ENCODE assay signal across 1 cellular context in genomic region chr10:5976689-5977470, GRCh38.
TF ChIP-seq lines count a peak whose summit lies in the region.

No MANE protein-coding gene starts in this region.

TF ChIP-seq in WTC11, 78 proteins besides CTCF, POLR2A, EP300 and RAD21 (continued from another document):
- TF ChIP-seq STAT6 (CRISPR knock-in tag; conservative IDR thresholded peaks at IDR 0.05; ENCODE audit: low read depth) (no peak), ZSCAN18 (CRISPR knock-in tag; IDR thresholded peaks at IDR 0.05) (no peak), E2F1 (CRISPR knock-in tag; IDR thresholded peaks at IDR 0.05) (peak; percentile 12; the same call in 1 of the 2 replicates), USF2 (CRISPR knock-in tag; IDR thresholded peaks at IDR 0.05) (peak; percentile 55), ZNF396 (CRISPR knock-in tag; IDR thresholded peaks at IDR 0.05; ENCODE audit: borderline replicate concordance) (no peak), TEAD1 (CRISPR knock-in tag; IDR thresholded peaks at IDR 0.05) (peak; percentile 68; the same call in 1 of the 2 replicates), E2F5 (CRISPR knock-in tag; IDR thresholded peaks at IDR 0.05) (0 out of 2 replicates have a peak, but pooled peaks have one; percentile 57), FOXP4 (CRISPR knock-in tag; IDR thresholded peaks at IDR 0.05) (peak; percentile 80), JUN (CRISPR knock-in tag; IDR thresholded peaks at IDR 0.05) (peak; percentile 72; the same call in 1 of the 2 replicates), CREM (CRISPR knock-in tag; IDR thresholded peaks at IDR 0.05) (peak; percentile 36; the same call in 1 of the 2 replicates)
TF ChIP-seq in WTC11: peak in this region for 11.
